In genomic region chr6:169700296-169700695, GRCh38 we compare ENCODE assay signal across 8 cellular contexts. TPM values are rescaled to one million over a fixed set of nuclear protein-coding genes. Genes with fewer than 3 reads are reported as not detected.
DNase-seq lines count a peak whose midpoint lies in the region; ATAC-seq, FAIRE-seq and TF ChIP-seq lines count a peak whose summit lies in the region.

No MANE protein-coding gene starts in this region.

- TF ChIP-seq CTCF in astrocyte (IDR thresholded peaks at IDR 0.05; ENCODE audit: insufficient read depth, low read depth, low read length) (no peak), natural killer cell (IDR thresholded peaks at IDR 0.05) (no peak), omental fat pad (IDR thresholded peaks at IDR 0.05) (no peak)

- H4K20me1 ChIP-seq in astrocyte (ENCODE audit: insufficient read depth, low read length), result peaks cover 27% of the 10 kb centered on the region

- H3K79me2 ChIP-seq in astrocyte (ENCODE audit: insufficient read depth, low read length), result peaks cover 66% of the 10 kb centered on the region

- ATAC-seq in natural killer cell, result no peak
- ATAC-seq in GM19351 (IDR thresholded peaks at IDR 0.05; ENCODE audit: unreplicated experiment), result no peak
- no peak for ATAC-seq in omental fat pad (ENCODE audit: low FRiP score)

- H3K27me3 Mint-ChIP-seq in astrocyte (ENCODE audit: low read depth, unreplicated experiment), result no peaks in the 10 kb centered on the region
- no peaks in the 10 kb centered on the region for H3K27me3 Mint-ChIP-seq in natural killer cell (ENCODE audit: low read depth in 2 of 2)

- H3K9ac ChIP-seq in astrocyte (ENCODE audit: low read length), result peak overlapping the region; percentile 28

- no peak for FAIRE-seq in astrocyte (lab: Jason Lieb, UNC)

- H3K36me3 Mint-ChIP-seq in astrocyte (ENCODE audit: low read depth, unreplicated experiment) (peaks cover 12% of the 10 kb centered on the region), natural killer cell (no peaks in the 10 kb centered on the region)

- peaks cover 4% of the 10 kb centered on the region for H3K9me3 Mint-ChIP-seq in astrocyte (ENCODE audit: unreplicated experiment)
- no peaks in the 10 kb centered on the region for H3K9me3 Mint-ChIP-seq in natural killer cell

- H3K4me1 Mint-ChIP-seq in astrocyte (ENCODE audit: low read depth, unreplicated experiment) (peaks cover 22% of the 10 kb centered on the region), natural killer cell (peaks cover 20 to 36% of the 10 kb centered on the region in 2 donors)

- intact Hi-C loops in natural killer cell (cut with micrococcal nuclease), result loop anchor here (5.0 to 10.0 kb wide), 2 partner anchors 825 to 852 kb away; partner anchors contain the start of genes PSMB1 and TBP

- H2AFZ ChIP-seq in astrocyte (ENCODE audit: low read depth, low read length), result no peak overlapping the region

- no peak overlapping the region for H3K27ac Mint-ChIP-seq in astrocyte (ENCODE audit: unreplicated experiment)
- H3K27ac Mint-ChIP-seq in natural killer cell, result peak overlapping the region in 1 of 2 donors; percentile 44

- H3K4me3 Mint-ChIP-seq in astrocyte (ENCODE audit: unreplicated experiment), result peak overlapping the region; percentile 91
- H3K4me3 Mint-ChIP-seq in natural killer cell, result peak overlapping the region; percentile 3

- no peak overlapping the region for H3K27ac ChIP-seq in astrocyte (ENCODE audit: low read depth, low read length)

- H3K4me3 ChIP-seq in astrocyte (ENCODE audit: insufficient read depth, low read depth, low read length), result no peak overlapping the region

- peaks cover 33% of the 10 kb centered on the region for H3K4me1 ChIP-seq in astrocyte (ENCODE audit: insufficient read depth, low read length)

- no peaks in the 10 kb centered on the region for H3K27me3 ChIP-seq in astrocyte (ENCODE audit: insufficient read depth, low read length)

- peak overlapping the region; percentile 86 for H3K4me2 ChIP-seq in astrocyte (ENCODE audit: low read length)

- H3K36me3 ChIP-seq in astrocyte (ENCODE audit: insufficient read depth, low read length), result peaks cover 7% of the 10 kb centered on the region

- no peaks in the 10 kb centered on the region for H3K9me3 ChIP-seq in astrocyte (ENCODE audit: insufficient read depth, low read depth, low read length)

- peak; percentile 53 for DNase-seq in CMK (ENCODE audit: low read depth)
- peak; percentile 83 to 88 for DNase-seq in Kasumi-1 (lab: John Stamatoyannopoulos, UW)
- peak; percentile 57 for DNase-seq in astrocyte (ENCODE audit: low read depth)
- no peak for DNase-seq in natural killer cell
- DNase-seq in iPS-NIHi11 (ENCODE audit: low spot score), result no peak
- DNase-seq in ureter (ENCODE audit: low spot score), result no peak
- DNase-seq in omental fat pad (ENCODE audit: low spot score), result no peak

RNA-seq across cellular contexts. Expression of gene WDR27, which starts 1.5 kb away (rescaled TPM):
- total RNA-seq in astrocyte, result 28.7 and 31.2 TPM in 2 replicates
- 10 to 100 TPM; 12.7 to 31.0 (median 25.3) TPM for total RNA-seq in natural killer cell
- total RNA-seq in ureter, result 66.7 TPM
- 10 to 100 TPM; 18.9 to 35.9 (median 21.7) TPM for total RNA-seq in omental fat pad

RNA-seq across cellular contexts. Expression of gene C6orf120, which starts 1.6 kb away (rescaled TPM):
- total RNA-seq in astrocyte (34.6 and 37.7 TPM in 2 replicates), natural killer cell (10 to 100 TPM; 13.9 to 17.3 (median 16.6) TPM), ureter (27.2 TPM), omental fat pad (10 to 100 TPM; 41.2 to 45.0 (median 43.0) TPM)

RNA-seq across cellular contexts. Expression of gene PHF10, which starts 24.0 kb away (rescaled TPM):
- total RNA-seq in astrocyte (28.6 and 30.9 TPM in 2 replicates), natural killer cell (10 to 100 TPM; 46.5 to 56.5 (median 53.6) TPM), ureter (45.0 TPM), omental fat pad (10 to 100 TPM; 32.9 to 49.4 (median 43.7) TPM)

RNA-seq across cellular contexts. Expression of gene DYNLT2, which starts 51.1 kb away (rescaled TPM):
- total RNA-seq in astrocyte (0.53 and 1.0 TPM in 2 replicates), natural killer cell (1 to 10 TPM; 4.0 to 6.8 (median 5.3) TPM), ureter (3.8 TPM), omental fat pad (1 to 10 TPM in 3 of 4 donors, under 1 TPM in 1; 0.94 to 2.5 (median 2.1) TPM)

RNA-seq across cellular contexts. Expression of gene ERMARD, which starts 51.1 kb away (rescaled TPM):
- total RNA-seq in astrocyte (13.1 and 17.5 TPM in 2 replicates), natural killer cell (10 to 100 TPM; 33.9 to 42.2 (median 36.4) TPM), ureter (35.6 TPM), omental fat pad (10 to 100 TPM; 11.9 to 30.3 (median 20.2) TPM)

Comparison
In these comparisons a context has a peak if more than half of its experiments do, and no peak if none do; other contexts are left out.
1. DNase-seq: peak in CMK (single experiment), Kasumi-1 (2 of 2) and astrocyte (single experiment); none in natural killer cell (single experiment), iPS-NIHi11 (single experiment), ureter (single experiment) and omental fat pad (single experiment).